ENCODE assay signal across 8 cellular contexts in the genomic region with DNA sequence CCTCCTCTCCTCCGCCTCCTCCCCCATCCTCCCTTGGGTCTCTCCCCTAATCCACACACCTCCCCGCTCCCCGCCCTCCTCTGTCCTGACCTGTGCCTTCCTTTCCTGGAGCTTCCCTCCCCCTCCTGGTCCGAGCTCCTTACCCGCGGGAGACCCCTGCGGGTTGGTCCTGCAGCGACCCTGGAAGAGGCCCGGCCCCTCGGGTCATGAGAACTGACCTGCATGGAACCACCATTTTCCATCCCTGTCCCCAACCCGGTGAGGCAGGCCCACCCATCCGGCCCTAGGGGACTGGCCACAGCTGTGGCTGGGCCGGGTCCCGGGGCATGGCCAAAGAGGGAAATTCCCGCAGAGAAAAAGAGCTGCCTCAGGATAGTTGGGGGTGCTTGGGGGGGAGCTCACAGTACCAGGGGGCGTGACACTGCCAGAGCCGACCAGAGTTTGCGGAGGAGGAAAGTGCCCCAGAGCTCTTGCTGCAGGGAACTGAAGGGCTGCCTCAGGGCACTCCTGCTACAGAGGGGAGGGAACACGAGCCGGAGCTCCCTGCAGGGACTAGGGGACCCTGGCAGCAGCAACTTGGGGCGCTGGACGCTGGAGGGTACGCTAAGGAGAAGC. TPM values are rescaled to one million over a fixed set of nuclear protein-coding genes. Genes with fewer than 3 reads are reported as not detected.
DNase-seq lines count a peak whose midpoint lies in the region; ATAC-seq and TF ChIP-seq lines count a peak whose summit lies in the region.

No MANE protein-coding gene starts in this region.

- H3K36me3 ChIP-seq in ascending aorta (peaks cover 22 to 23% of the 10 kb centered on the region in 2 donors), iPS DF 6.9 (ENCODE audit: control insufficient read depth, insufficient read depth, low read length) (peaks cover 15% of the 10 kb centered on the region)

- H3K27ac ChIP-seq in ascending aorta (peak overlapping the region; percentile 95 to 96), iPS DF 6.9 (ENCODE audit: low read length) (peak overlapping the region; percentile 35)

- DNase-seq in NCI-H1417 (lab: John Stamatoyannopoulos, UW) (peak in 2 of 3 experiments; percentile 76 to 84), NCI-H1417 treated with DMSO at 0.1 percent for 48 hours (lab: John Stamatoyannopoulos, UW) (no peak), NCI-H1105 (lab: John Stamatoyannopoulos, UW) (peak; percentile 40), ascending aorta (ENCODE audit: low spot score in 2 of 2) (peak in 1 of 2 donors; percentile 75), iPS DF 6.9 (ENCODE audit: low read depth, low spot score) (no peak), retina (peak; percentile 86)

- H3K27me3 ChIP-seq in ascending aorta (no peaks in the 10 kb centered on the region), iPS DF 6.9 (ENCODE audit: control insufficient read depth, insufficient read depth, low read length) (no peaks in the 10 kb centered on the region; the same call in 1 of the 2 replicates)

- TF ChIP-seq CTCF in ascending aorta (IDR thresholded peaks at IDR 0.05) = no peak

- ATAC-seq in GM21619 (IDR thresholded peaks at IDR 0.05; ENCODE audit: unreplicated experiment) = peak; percentile 4
- ATAC-seq in GM21360 (IDR thresholded peaks at IDR 0.05; ENCODE audit: unreplicated experiment) = no peak

- peaks cover 11 to 25% of the 10 kb centered on the region in 2 donors for H3K4me1 ChIP-seq in ascending aorta
- peaks cover 4% of the 10 kb centered on the region; the same call in 1 of the 2 replicates for H3K4me1 ChIP-seq in iPS DF 6.9 (ENCODE audit: control insufficient read depth, insufficient read depth, low read length)

- H3K4me3 ChIP-seq in ascending aorta (peak overlapping the region; percentile 68 to 83), iPS DF 6.9 (ENCODE audit: low read length) (peak overlapping the region; percentile 77)

- H3K9me3 ChIP-seq in ascending aorta (no peaks in the 10 kb centered on the region), iPS DF 6.9 (ENCODE audit: control insufficient read depth, insufficient read depth, low read length) (no peaks in the 10 kb centered on the region)

- no CpG with 5 or more reads among the region's 23 CpGs for WGBS in iPS DF 6.9 (ENCODE audit: insufficient coverage, insufficient read length)

- intact Hi-C loops in ascending aorta (cut with DNase I) = loop anchor here (1.0 kb wide), 1 partner anchor 17 kb away; no protein-coding TSS in a partner anchor

RNA-seq across cellular contexts. Expression of a gene that starts 0.6 kb away (rescaled TPM):
- total RNA-seq in ascending aorta = 64.8 TPM

RNA-seq across cellular contexts. Expression of a gene that starts 13.1 kb away (rescaled TPM):
- not detected for total RNA-seq in ascending aorta

RNA-seq across cellular contexts. Expression of a gene that starts 27.7 kb away (rescaled TPM):
- 62.9 TPM for total RNA-seq in ascending aorta

RNA-seq across cellular contexts. Expression of a gene that starts 28.6 kb away (rescaled TPM):
- total RNA-seq in ascending aorta = not detected

RNA-seq across cellular contexts. Expression of a gene that starts 30.1 kb away (rescaled TPM):
- total RNA-seq in ascending aorta = not detected

Comparison
In these comparisons a context has a peak if more than half of its experiments do, and no peak if none do; other contexts are left out.
1. DNase-seq: peak in NCI-H1417 (2 of 3), NCI-H1105 (single experiment) and retina (single experiment); none in NCI-H1417 treated with DMSO at 0.1 percent for 48 hours (single experiment) and iPS DF 6.9 (single experiment).